1 cellular context compared by ENCODE assay signal in the genomic region with DNA sequence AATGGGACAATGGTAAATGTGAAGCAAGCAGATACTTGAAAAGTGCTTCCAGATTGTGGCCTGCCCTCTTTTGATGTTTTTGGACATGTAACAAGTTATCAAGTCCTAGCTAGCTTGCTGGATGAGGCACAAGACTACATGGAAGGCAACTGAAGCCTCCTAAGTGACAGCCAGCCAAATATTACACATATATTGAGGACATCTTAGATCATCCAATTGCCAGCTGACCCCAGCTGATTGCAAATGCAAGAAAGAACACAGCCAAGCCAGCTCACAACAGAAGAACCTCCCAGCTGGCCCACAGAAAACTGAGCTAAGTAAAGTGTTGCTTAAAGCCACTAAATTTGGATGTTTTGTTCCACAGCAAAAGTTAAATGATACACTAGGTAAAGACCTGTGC.
TF ChIP-seq lines count a peak whose summit lies in the region.

No MANE protein-coding gene starts in this region.

TF ChIP-seq in IMR-90, 13 proteins besides CTCF, POLR2A, EP300 and RAD21 (continued from another document):
- TF ChIP-seq, protein P1, sequence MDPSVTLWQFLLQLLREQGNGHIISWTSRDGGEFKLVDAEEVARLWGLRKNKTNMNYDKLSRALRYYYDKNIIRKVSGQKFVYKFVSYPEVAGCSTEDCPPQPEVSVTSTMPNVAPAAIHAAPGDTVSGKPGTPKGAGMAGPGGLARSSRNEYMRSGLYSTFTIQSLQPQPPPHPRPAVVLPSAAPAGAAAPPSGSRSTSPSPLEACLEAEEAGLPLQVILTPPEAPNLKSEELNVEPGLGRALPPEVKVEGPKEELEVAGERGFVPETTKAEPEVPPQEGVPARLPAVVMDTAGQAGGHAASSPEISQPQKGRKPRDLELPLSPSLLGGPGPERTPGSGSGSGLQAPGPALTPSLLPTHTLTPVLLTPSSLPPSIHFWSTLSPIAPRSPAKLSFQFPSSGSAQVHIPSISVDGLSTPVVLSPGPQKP (IDR thresholded peaks at IDR 0.05; ENCODE audit: borderline replicate concordance, low read depth, low read length), result no peak
- TF ChIP-seq NFE2L2 (IDR thresholded peaks at IDR 0.05; ENCODE audit: low read depth, low read length), result no peak
- TF ChIP-seq CEBPB (IDR thresholded peaks at IDR 0.05; ENCODE audit: low read depth, low read length), result no peak
- TF ChIP-seq CHD1 (IDR thresholded peaks at IDR 0.05; ENCODE audit: low read depth, low read length), result no peak
- TF ChIP-seq MAZ (IDR thresholded peaks at IDR 0.05; ENCODE audit: borderline replicate concordance, low read depth, low read length), result no peak
- no peak for TF ChIP-seq RFX5 (IDR thresholded peaks at IDR 0.05; ENCODE audit: low read depth, low read length)
TF ChIP-seq in IMR-90: peak in this region for 0.
